ENCODE assay signal across 17 cellular contexts in genomic region chr1:73800376-73800775, GRCh38.
DNase-seq lines count a peak whose midpoint lies in the region; FAIRE-seq and TF ChIP-seq lines count a peak whose summit lies in the region.
"Had no signal": no experiment of that assay in that cellular context is flagged by ENCODE, and none has a peak within 500 bp of the region (broad histone marks: within the 10 kb centered on the region; RNA-seq: fewer than 3 reads in every experiment).

No MANE protein-coding gene starts in this region.

- H3K9me3 Mint-ChIP-seq in nephron progenitor cell = no peaks in the 10 kb centered on the region
- H3K9me3 Mint-ChIP-seq: activated T-cell treated with anti-CD3 and anti-CD28 coated beads, Interleukin-2, amount 50 U/mL, for 4 hours had no signal

- H3K4me1 ChIP-seq in esophagus squamous epithelium = no peaks in the 10 kb centered on the region

- DNase-seq in AG04449 (ENCODE audit: low read depth, low spot score) (peak; percentile 12), HS-5 (ENCODE audit: low read depth) (peak; percentile 79), bronchial epithelial cell (ENCODE audit: low read depth) (peak; percentile 81), iris pigment epithelial cell (ENCODE audit: low read depth) (peak; percentile 27), nephron progenitor cell (no peak), esophagus squamous epithelium (lab: John Stamatoyannopoulos, UW) (no peak), NCI-H69 (lab: John Stamatoyannopoulos, UW) (no peak)
- no peak for DNase-seq in activated CD8-positive, alpha-beta memory T cell treated with anti-CD3 and anti-CD28 coated beads for 24 hours
- DNase-seq: activated CD4-positive, alpha-beta T cell treated with anti-CD3 and anti-CD28 coated beads, Interleukin-2, amount 50 U/mL, for 4 hours; activated T-cell treated with anti-CD3 and anti-CD28 coated beads, Interleukin-2, amount 50 U/mL, for 4 hours; AML-193; KG1; NCI-H1417 treated with DMSO at 0.1 percent for 48 hours; NCI-H510A; stimulated activated naive CD8-positive, alpha-beta T cell treated with anti-CD3 and anti-CD28 coated beads, Interleukin-15, Interleukin-2, amounts not matched to agents 100 U/mL and 50 U/mL, for 24 hours had no signal

- POLR2A ChIA-PET in AG04449 (lab: Yijun Ruan, JAX) = no interaction called here

- no peak overlapping the region for H3K4me3 Mint-ChIP-seq in nephron progenitor cell
- H3K4me3 Mint-ChIP-seq: activated T-cell treated with anti-CD3 and anti-CD28 coated beads, Interleukin-2, amount 50 U/mL, for 4 hours had no signal

- FAIRE-seq in bronchial epithelial cell (lab: Jason Lieb, UNC) = no peak
- FAIRE-seq: endothelial cell of umbilical vein, TTC549 had no signal

- TF ChIP-seq POLR2A in esophagus squamous epithelium (IDR thresholded peaks at IDR 0.05) = no peak

- intact Hi-C loops in esophagus squamous epithelium (cut with DNase I) = no loop called here

- no peak overlapping the region for H3K4me3 ChIP-seq in AG04449 (ENCODE audit: low read depth, low read length)
- no peak overlapping the region for H3K4me3 ChIP-seq in bronchial epithelial cell (ENCODE audit: low read depth, low read length)
- no peak overlapping the region for H3K4me3 ChIP-seq in esophagus squamous epithelium

- no peak overlapping the region for H3K27ac ChIP-seq in esophagus squamous epithelium

- no peaks in the 10 kb centered on the region for H3K36me3 ChIP-seq in bronchial epithelial cell (ENCODE audit: control insufficient read depth, insufficient read depth, low read length)
- no peaks in the 10 kb centered on the region for H3K36me3 ChIP-seq in esophagus squamous epithelium

- no peaks in the 10 kb centered on the region for H3K9me3 ChIP-seq in esophagus squamous epithelium

- H3K27me3 ChIP-seq in bronchial epithelial cell (ENCODE audit: control insufficient read depth, insufficient read depth, low read length) = no peaks in the 10 kb centered on the region
- H3K27me3 ChIP-seq in esophagus squamous epithelium = no peaks in the 10 kb centered on the region

- CTCF ChIA-PET in AG04449 (lab: Yijun Ruan, JAX) = no interaction called here

- TF ChIP-seq CTCF in AG04449 (IDR thresholded peaks at IDR 0.05; ENCODE audit: insufficient read depth, low read length, missing control alignments) (no peak), bronchial epithelial cell (IDR thresholded peaks at IDR 0.05; ENCODE audit: insufficient read depth, low read length, severe bottlenecking) (no peak), nephron progenitor cell (IDR thresholded peaks at IDR 0.05) (no peak), esophagus squamous epithelium (IDR thresholded peaks at IDR 0.05) (no peak)

- no peaks in the 10 kb centered on the region for H3K4me1 Mint-ChIP-seq in nephron progenitor cell

- 13 to 20% methylated on average over 2 of the region's 2 CpGs for WGBS in esophagus squamous epithelium, 2 donors

- peaks cover 4% of the 10 kb centered on the region for H3K27me3 Mint-ChIP-seq in nephron progenitor cell (ENCODE audit: low read depth, poor library complexity)

- H3K27ac Mint-ChIP-seq in nephron progenitor cell = no peak overlapping the region

- no peaks in the 10 kb centered on the region for H3K36me3 Mint-ChIP-seq in nephron progenitor cell (ENCODE audit: low read depth)

Comparison
In these comparisons a context has a peak if more than half of its experiments do, and no peak if none do; other contexts are left out.
1. DNase-seq: peak in AG04449 (single experiment), HS-5 (single experiment), bronchial epithelial cell (single experiment) and iris pigment epithelial cell (single experiment); none in nephron progenitor cell (single experiment), activated CD8-positive, alpha-beta memory T cell treated with anti-CD3 and anti-CD28 coated beads for 24 hours (single experiment), esophagus squamous epithelium (single experiment) and NCI-H69 (single experiment).